In genomic region chr7:87199700-87200450, GRCh38 we compare ENCODE assay signal across 15 cellular contexts. TPM values are rescaled to one million over a fixed set of nuclear protein-coding genes. Genes with fewer than 3 reads are reported as not detected.
DNase-seq lines count a peak whose midpoint lies in the region; ATAC-seq and TF ChIP-seq lines count a peak whose summit lies in the region.
"Had no signal": no experiment of that assay in that cellular context is flagged by ENCODE, and none has a peak within 500 bp of the region (broad histone marks: within the 10 kb centered on the region; RNA-seq: fewer than 3 reads in every experiment).

No MANE protein-coding gene starts in this region.

- 94% methylated on average over 6 of the region's 6 CpGs for WGBS in hepatocyte (ENCODE audit: low lambda C conversion rate, missing lambda C conversion rate)
- no CpG with 5 or more reads among the region's 6 CpGs for WGBS in H9 (ENCODE audit: extremely low coverage, insufficient read length, low lambda C conversion rate)

- peaks cover 34% of the 10 kb centered on the region for H3K79me2 ChIP-seq in hepatocyte
- H3K79me2 ChIP-seq in H9 (ENCODE audit: insufficient read depth, low read length): no peaks in the 10 kb centered on the region; the same call in 1 of the 2 replicates

- no peak overlapping the region for H4K8ac ChIP-seq in H9 (replicated peaks; ENCODE audit: insufficient read length, low read depth, low read length)

- H3K56ac ChIP-seq in H9 (ENCODE audit: insufficient read length, low read depth, low read length): no peak overlapping the region

- H3K27me3 ChIP-seq in hepatocyte (no peaks in the 10 kb centered on the region), H9 (ENCODE audit: insufficient read depth, low read length) (no peaks in the 10 kb centered on the region), Caco-2 (replicated peaks; ENCODE audit: control insufficient read depth, insufficient read depth, low read length) (no peaks in the 10 kb centered on the region)
- H3K27me3 ChIP-seq: adrenal gland, neutrophil had no signal

- H3K27ac ChIP-seq in hepatocyte (peak overlapping the region; percentile 36), H9 (ENCODE audit: insufficient read length, low read depth, low read length) (no peak overlapping the region)
- H3K27ac ChIP-seq: adrenal gland, neutrophil had no signal

- no peaks in the 10 kb centered on the region for H3K4me1 ChIP-seq in hepatocyte (ENCODE audit: insufficient read depth)
- no peaks in the 10 kb centered on the region; the same call in 1 of the 2 replicates for H3K4me1 ChIP-seq in H9 (ENCODE audit: insufficient read depth, low read length)
- peaks cover 9% of the 10 kb centered on the region for H3K4me1 ChIP-seq in Caco-2
- H3K4me1 ChIP-seq: adrenal gland had no signal

- no peak overlapping the region for H2AK5ac ChIP-seq in H9 (ENCODE audit: insufficient read length, low read length)

- no peaks in the 10 kb centered on the region for H3K23me2 ChIP-seq in H9 (ENCODE audit: insufficient read length, low read depth, low read length, poor library complexity, severe bottlenecking)

- H2BK12ac ChIP-seq in H9 (ENCODE audit: insufficient read length, low read depth, low read length): no peak overlapping the region

- H4K91ac ChIP-seq in H9 (ENCODE audit: insufficient read length, low read depth, low read length): no peak overlapping the region

- H3K36me3 Mint-ChIP-seq in activated naive CD4-positive, alpha-beta T cell treated with anti-CD3 and anti-CD28 coated beads for 36 hours (ENCODE audit: low read depth): peaks cover 79% of the 10 kb centered on the region
- peaks cover 100% of the 10 kb centered on the region for H3K36me3 Mint-ChIP-seq in activated T-helper 17 cell treated with anti-CD3 and anti-CD28 coated beads, Interleukin-2, amount 50 U/mL, for 72 hours (ENCODE audit: low read depth)
- peaks cover 56 to 70% of the 10 kb centered on the region in 2 donors for H3K36me3 Mint-ChIP-seq in stimulated activated naive B cell treated with anti-CD40 and anti-IgM and Interleukin-4, amounts not matched to agents 10 μg/mL and 1 μg/mL and 100 μg/mL, for 72 hours
- peaks cover 51 to 78% (median 64%) of the 10 kb centered on the region in 3 experiments for H3K36me3 Mint-ChIP-seq in H9 (ENCODE audit: insufficient read depth in 1 of 3, low read depth in 3 of 3)
- H3K36me3 Mint-ChIP-seq in Caco-2 (ENCODE audit: insufficient read depth, unreplicated experiment): peaks cover 66% of the 10 kb centered on the region

- H3K4me3 ChIP-seq in hepatocyte (no peak overlapping the region), Caco-2 (ENCODE audit: low read depth, low read length) (no peak overlapping the region)
- H3K4me3 ChIP-seq: adrenal gland had no signal

- no peak overlapping the region for H2AFZ ChIP-seq in hepatocyte
- H2AFZ ChIP-seq in H9 (ENCODE audit: low read length): no peak overlapping the region

- no peak overlapping the region for H3T11ph ChIP-seq in H9 (ENCODE audit: low read length)

- no peak overlapping the region for H3K9ac ChIP-seq in H9 (ENCODE audit: extremely low read depth, insufficient read length, low read length)

- peaks cover 7% of the 10 kb centered on the region for H3K79me1 ChIP-seq in H9 (ENCODE audit: insufficient read depth, low read depth, low read length, poor library complexity, severe bottlenecking)

- H3K27ac Mint-ChIP-seq in activated naive CD4-positive, alpha-beta T cell treated with anti-CD3 and anti-CD28 coated beads for 36 hours: peak overlapping the region; percentile 86
- peak overlapping the region; percentile 79 for H3K27ac Mint-ChIP-seq in activated T-helper 17 cell treated with anti-CD3 and anti-CD28 coated beads, Interleukin-2, amount 50 U/mL, for 72 hours
- peak overlapping the region; percentile 52 for H3K27ac Mint-ChIP-seq in stimulated activated naive B cell treated with anti-CD40 and anti-IgM and Interleukin-4, amounts not matched to agents 10 μg/mL and 1 μg/mL and 100 μg/mL, for 72 hours
- H3K27ac Mint-ChIP-seq in H9 (peak overlapping the region in 1 of 3 experiments; percentile 86; a peak in 3 of 7 replicates), Caco-2 (ENCODE audit: unreplicated experiment) (no peak overlapping the region)
- H3K27ac Mint-ChIP-seq: activated CD8-positive, alpha-beta memory T cell treated with anti-CD3 and anti-CD28 coated beads, Interleukin-2, amount 10 ng/mL, durations not matched to agents 7 days and 5 days had no signal

- no peaks in the 10 kb centered on the region for H3K27me3 Mint-ChIP-seq in activated naive CD4-positive, alpha-beta T cell treated with anti-CD3 and anti-CD28 coated beads for 36 hours (ENCODE audit: low read depth)
- no peaks in the 10 kb centered on the region for H3K27me3 Mint-ChIP-seq in activated T-helper 17 cell treated with anti-CD3 and anti-CD28 coated beads, Interleukin-2, amount 50 U/mL, for 72 hours
- no peaks in the 10 kb centered on the region for H3K27me3 Mint-ChIP-seq in stimulated activated naive B cell treated with anti-CD40 and anti-IgM and Interleukin-4, amounts not matched to agents 10 μg/mL and 1 μg/mL and 100 μg/mL, for 72 hours
- H3K27me3 Mint-ChIP-seq in H9 (ENCODE audit: low read depth) (no peaks in the 10 kb centered on the region), Caco-2 (ENCODE audit: insufficient read depth, unreplicated experiment) (no peaks in the 10 kb centered on the region)
- H3K27me3 Mint-ChIP-seq: activated CD8-positive, alpha-beta memory T cell treated with anti-CD3 and anti-CD28 coated beads, Interleukin-2, amount 10 ng/mL, durations not matched to agents 7 days and 5 days had no signal

- peak; percentile 59 for ATAC-seq in activated T-helper 17 cell treated with anti-CD3 and anti-CD28 coated beads, Interleukin-2, amount 50 U/mL, for 72 hours (replicated peaks)
- no peak for ATAC-seq in stimulated activated naive B cell treated with anti-CD40 and anti-IgM and Interleukin-4, amounts not matched to agents 10 μg/mL and 1 μg/mL and 100 μg/mL, for 72 hours (replicated peaks)
- no peak for ATAC-seq in GM18907 (IDR thresholded peaks at IDR 0.05; ENCODE audit: unreplicated experiment)
- ATAC-seq: activated CD8-positive, alpha-beta memory T cell treated with anti-CD3 and anti-CD28 coated beads, Interleukin-2, amount 10 ng/mL, durations not matched to agents 7 days and 5 days had no signal

- intact Hi-C loops in activated naive CD4-positive, alpha-beta T cell treated with anti-CD3 and anti-CD28 coated beads for 36 hours (cut with micrococcal nuclease): loop anchor here (2.0 kb wide), 1 partner anchor 17 kb away; no protein-coding TSS in a partner anchor
- intact Hi-C loops in Caco-2 (cut with micrococcal nuclease; ENCODE audit: unreplicated experiment): no loop called here

- H4K20me1 ChIP-seq in hepatocyte (ENCODE audit: insufficient read depth, poor library complexity, severe bottlenecking) (no peaks in the 10 kb centered on the region), H9 (ENCODE audit: control insufficient read depth, insufficient read depth, insufficient read length) (no peaks in the 10 kb centered on the region)

- H4K5ac ChIP-seq in H9 (ENCODE audit: insufficient read length, low read depth, low read length): no peak overlapping the region

- POLR2A ChIA-PET in Caco-2 (lab: Charles Lee): no interaction called here

- no peak overlapping the region for H3K4me3 Mint-ChIP-seq in activated naive CD4-positive, alpha-beta T cell treated with anti-CD3 and anti-CD28 coated beads for 36 hours
- H3K4me3 Mint-ChIP-seq in activated T-helper 17 cell treated with anti-CD3 and anti-CD28 coated beads, Interleukin-2, amount 50 U/mL, for 72 hours: peak overlapping the region; percentile 61
- H3K4me3 Mint-ChIP-seq in stimulated activated naive B cell treated with anti-CD40 and anti-IgM and Interleukin-4, amounts not matched to agents 10 μg/mL and 1 μg/mL and 100 μg/mL, for 72 hours: peak overlapping the region in 1 of 2 donors; percentile 6
- H3K4me3 Mint-ChIP-seq in H9 (no peak overlapping the region), Caco-2 (ENCODE audit: unreplicated experiment) (no peak overlapping the region)
- H3K4me3 Mint-ChIP-seq: activated CD8-positive, alpha-beta memory T cell treated with anti-CD3 and anti-CD28 coated beads, Interleukin-2, amount 10 ng/mL, durations not matched to agents 7 days and 5 days had no signal

- CTCF ChIA-PET in activated naive CD4-positive, alpha-beta T cell treated with anti-CD3 and anti-CD28 coated beads for 36 hours (lab: Charles Lee): no interaction called here
- CTCF ChIA-PET in Caco-2 (lab: Charles Lee): no interaction called here

- no peak overlapping the region for H2BK15ac ChIP-seq in H9 (ENCODE audit: low read depth, low read length)

- H3K4me1 Mint-ChIP-seq in activated naive CD4-positive, alpha-beta T cell treated with anti-CD3 and anti-CD28 coated beads for 36 hours (ENCODE audit: low read depth): peaks cover 61% of the 10 kb centered on the region
- peaks cover 40% of the 10 kb centered on the region for H3K4me1 Mint-ChIP-seq in activated T-helper 17 cell treated with anti-CD3 and anti-CD28 coated beads, Interleukin-2, amount 50 U/mL, for 72 hours
- H3K4me1 Mint-ChIP-seq in stimulated activated naive B cell treated with anti-CD40 and anti-IgM and Interleukin-4, amounts not matched to agents 10 μg/mL and 1 μg/mL and 100 μg/mL, for 72 hours: peaks cover 36 to 70% of the 10 kb centered on the region in 2 donors
- H3K4me1 Mint-ChIP-seq in H9 (peaks cover 5 to 13% of the 10 kb centered on the region in 2 experiments), Caco-2 (ENCODE audit: low read depth, unreplicated experiment) (no peaks in the 10 kb centered on the region)

- no peaks in the 10 kb centered on the region for H3K9me2 ChIP-seq in hepatocyte (replicated peaks; ENCODE audit: insufficient read depth)

- H3K9me3 Mint-ChIP-seq in activated naive CD4-positive, alpha-beta T cell treated with anti-CD3 and anti-CD28 coated beads for 36 hours: peaks cover 13% of the 10 kb centered on the region
- H3K9me3 Mint-ChIP-seq in activated T-helper 17 cell treated with anti-CD3 and anti-CD28 coated beads, Interleukin-2, amount 50 U/mL, for 72 hours: no peaks in the 10 kb centered on the region
- H3K9me3 Mint-ChIP-seq in stimulated activated naive B cell treated with anti-CD40 and anti-IgM and Interleukin-4, amounts not matched to agents 10 μg/mL and 1 μg/mL and 100 μg/mL, for 72 hours: peaks cover 5 to 12% of the 10 kb centered on the region in 2 donors
- peaks cover 17 to 20% of the 10 kb centered on the region in 2 experiments for H3K9me3 Mint-ChIP-seq in H9
- H3K9me3 Mint-ChIP-seq in Caco-2 (ENCODE audit: unreplicated experiment): no peaks in the 10 kb centered on the region

- no TSS peak for BruUV-seq in Caco-2 (replicated peaks; lab: Mats Ljungman, UMichigan)

- no peak overlapping the region for H2BK5ac ChIP-seq in H9 (ENCODE audit: insufficient read length, low read length)

- no peak overlapping the region for H3K14ac ChIP-seq in H9 (ENCODE audit: insufficient read depth, low read length)

- H3K23ac ChIP-seq in H9 (ENCODE audit: insufficient read length, low read depth, low read length): no peak overlapping the region

- H2BK20ac ChIP-seq in H9 (ENCODE audit: low read depth, low read length, poor library complexity, severe bottlenecking): no peak overlapping the region

- TF ChIP-seq CTCF in hepatocyte (IDR thresholded peaks at IDR 0.05; ENCODE audit: poor library complexity): no peak
- no peak for TF ChIP-seq CTCF in H9 (conservative IDR thresholded peaks at IDR 0.05)
- TF ChIP-seq CTCF in Caco-2 (IDR thresholded peaks at IDR 0.05; ENCODE audit: insufficient read depth in 1 of 2, low read depth in 1 of 2, low read length in 1 of 2, severe bottlenecking in 1 of 2, unreplicated experiment in 1 of 2): no peak

- DNase-seq in activated naive CD4-positive, alpha-beta T cell treated with anti-CD3 and anti-CD28 coated beads for 36 hours: no peak
- DNase-seq in activated naive CD4-positive, alpha-beta T cell (lab: John Stamatoyannopoulos, UW): no peak
- DNase-seq in hepatocyte (ENCODE audit: low spot score): no peak
- DNase-seq in stimulated activated naive B cell treated with anti-CD40 and anti-IgM and Interleukin-4, amounts not matched to agents 10 μg/mL and 1 μg/mL and 100 μg/mL, for 72 hours: no peak
- DNase-seq in H9: no peak
- no peak for DNase-seq in Caco-2
- DNase-seq: activated CD8-positive, alpha-beta memory T cell treated with anti-CD3 and anti-CD28 coated beads, Interleukin-2, amount 10 ng/mL, durations not matched to agents 7 days and 5 days; Calu3; GF-D8; NCI-H2171 treated with DMSO at 0.1 percent for 48 hours; stimulated activated naive CD4-positive, alpha-beta T cell treated with Interleukin-2 at 50 U/mL for 16 hours had no signal

- no peak overlapping the region for H2BK120ac ChIP-seq in H9 (ENCODE audit: low read depth, low read length, poor library complexity, severe bottlenecking)

- no peak overlapping the region for H3K4me2 ChIP-seq in hepatocyte
- no peak overlapping the region for H3K4me2 ChIP-seq in H9 (ENCODE audit: insufficient read depth, insufficient read length, low read length)

- H3K18ac ChIP-seq in H9 (ENCODE audit: insufficient read length, low read depth, low read length): no peak overlapping the region

- no peaks in the 10 kb centered on the region for H3K9me3 ChIP-seq in hepatocyte (ENCODE audit: low read depth)
- peaks cover 2% of the 10 kb centered on the region for H3K9me3 ChIP-seq in H9 (ENCODE audit: control insufficient read depth, low read depth, low read length)
- peaks cover 14% of the 10 kb centered on the region for H3K9me3 ChIP-seq in Caco-2
- H3K9me3 ChIP-seq: neutrophil had no signal

- no peaks in the 10 kb centered on the region for H3K36me3 ChIP-seq in hepatocyte (replicated peaks; ENCODE audit: insufficient read depth, low read depth)
- H3K36me3 ChIP-seq in Caco-2 (ENCODE audit: control insufficient read depth, insufficient read depth, low read length): peaks cover 2% of the 10 kb centered on the region; the same call in 1 of the 2 replicates

- no peak overlapping the region for H3K4ac ChIP-seq in H9 (ENCODE audit: low read depth, low read length)

RNA-seq across cellular contexts. Expression of gene TMEM243, which starts 19.7 kb away (rescaled TPM):
- total RNA-seq in activated naive CD4-positive, alpha-beta T cell treated with anti-CD3 and anti-CD28 coated beads for 36 hours: 10 to 100 TPM; 50.4 to 53.1 TPM
- total RNA-seq in activated T-helper 17 cell treated with anti-CD3 and anti-CD28 coated beads, Interleukin-2, amount 50 U/mL, for 72 hours: 10 to 100 TPM; 58.8 to 70.8 TPM
- total RNA-seq in hepatocyte: 38.1 and 47.7 TPM in 2 replicates
- 49.4 and 53.0 TPM in 2 replicates for polyA plus RNA-seq in hepatocyte
- total RNA-seq in H9 (2021): 23.5 and 23.7 TPM in 2 replicates
- 24.2 and 28.6 TPM in 2 replicates for total RNA-seq in Caco-2 (2022)

RNA-seq across cellular contexts. Expression of gene DMTF1, which starts 47.6 kb away (rescaled TPM):
- 10 to 100 TPM; 43.6 to 49.8 TPM for total RNA-seq in activated naive CD4-positive, alpha-beta T cell treated with anti-CD3 and anti-CD28 coated beads for 36 hours
- total RNA-seq in activated T-helper 17 cell treated with anti-CD3 and anti-CD28 coated beads, Interleukin-2, amount 50 U/mL, for 72 hours: 100 to 1,000 TPM in 1 of 2 donors, 10 to 100 TPM in 1; 90.4 to 114 TPM
- total RNA-seq in hepatocyte: 74.3 and 75.1 TPM in 2 replicates
- polyA plus RNA-seq in hepatocyte: 37.8 and 42.5 TPM in 2 replicates
- 102 and 111 TPM in 2 replicates for total RNA-seq in H9 (2021)
- total RNA-seq in Caco-2 (2022): 59.2 and 60.9 TPM in 2 replicates
